ENCODE assay signal across 18 cellular contexts in genomic region chr9:134418986-134419683, GRCh38.
DNase-seq lines count a peak whose midpoint lies in the region; ATAC-seq and TF ChIP-seq lines count a peak whose summit lies in the region.
"Had no signal": no experiment of that assay in that cellular context is flagged by ENCODE, and none has a peak within 500 bp of the region (broad histone marks: within the 10 kb centered on the region; RNA-seq: fewer than 3 reads in every experiment).

No MANE protein-coding gene starts in this region.

- H3K9ac ChIP-seq in SK-N-MC (ENCODE audit: insufficient read length), result no peak overlapping the region
- H3K9ac ChIP-seq in liver (ENCODE audit: low read depth in 1 of 2, low read length in 2 of 2), result no peak overlapping the region
- H3K9ac ChIP-seq: GM23248 had no signal

- H3K9me2 ChIP-seq in PC-9 (ENCODE audit: insufficient read depth), result no peaks in the 10 kb centered on the region

- no peak for TF ChIP-seq RAD21 in liver (IDR thresholded peaks at IDR 0.05)

- H3K27me3 ChIP-seq in liver (ENCODE audit: control insufficient read depth in 4 of 4, insufficient read depth in 4 of 4, low read length in 3 of 4) (no peaks in the 10 kb centered on the region), vagina (no peaks in the 10 kb centered on the region), PC-9 (ENCODE audit: insufficient read depth, low read depth) (no peaks in the 10 kb centered on the region)
- H3K27me3 ChIP-seq: BE2C had no signal

- peak overlapping the region; percentile 73; the same call in 1 of the 2 replicates for H3K27ac ChIP-seq in SK-N-MC
- peak overlapping the region; percentile 44 to 72 for H3K27ac ChIP-seq in liver (ENCODE audit: low read depth in 1 of 2, low read length in 2 of 2)
- peak overlapping the region; percentile 2 for H3K27ac ChIP-seq in vagina
- H3K27ac ChIP-seq in PC-9, result no peak overlapping the region
- H3K27ac ChIP-seq: 22Rv1, GM23248 had no signal

- H3K4me3 ChIP-seq in SK-N-MC (no peak overlapping the region), liver (ENCODE audit: low read depth in 1 of 3, low read length in 3 of 3) (no peak overlapping the region), vagina (no peak overlapping the region), PC-9 (no peak overlapping the region)
- H3K4me3 ChIP-seq: GM23248, mucosa of descending colon had no signal

- H3K4me3 Mint-ChIP-seq in natural killer cell, result no peak overlapping the region
- H3K4me3 Mint-ChIP-seq: activated naive CD8-positive, alpha-beta T cell had no signal

- intact Hi-C loops in vagina (cut with DNase I), result no loop called here
- intact Hi-C loops in PC-9 (cut with micrococcal nuclease; ENCODE audit: unreplicated experiment), result no loop called here
- intact Hi-C loops in natural killer cell (cut with micrococcal nuclease), result no loop called here

- no peak overlapping the region for H3K4me2 ChIP-seq in PC-9

- no peak for TF ChIP-seq POLR2A in vagina (IDR thresholded peaks at IDR 0.05)

- CTCF ChIA-PET in PC-9 (lab: Charles Lee), result no interaction called here

- DNase-seq in NCI-H1092 treated with DMSO at 0.1 percent for 48 hours (lab: John Stamatoyannopoulos, UW) (peak; percentile 14), NCI-H1092 (lab: John Stamatoyannopoulos, UW) (no peak), SK-N-MC (ENCODE audit: low read depth, low spot score) (no peak), vagina (ENCODE audit: extremely low spot score in 2 of 2) (no peak), PC-9 (no peak), natural killer cell (no peak)
- DNase-seq: activated CD4-positive, CD25-positive, alpha-beta regulatory T cell treated with anti-CD3 and anti-CD28 coated beads, Interleukin-2, amount 50 U/mL, for 72 hours; EL; mucosa of descending colon; NCI-H1417 treated with DMSO at 0.1 percent for 48 hours; NCI-H345; stimulated activated CD4-positive, alpha-beta T cell treated with anti-CD3 and anti-CD28 coated beads, Interleukin-12 subunit alpha, Interleukin-12 subunit beta, amount 100 ng/mL, for 4 hours had no signal

- no peaks in the 10 kb centered on the region for H3F3A ChIP-seq in PC-9 (ENCODE audit: insufficient read depth, low read depth)

- H3K36me3 ChIP-seq in SK-N-MC (ENCODE audit: insufficient read depth, low read length), result no peaks in the 10 kb centered on the region; the same call in 1 of the 2 replicates
- peaks cover 23 to 54% (median 39%) of the 10 kb centered on the region in 4 donors for H3K36me3 ChIP-seq in liver (ENCODE audit: control insufficient read depth in 4 of 4, insufficient read depth in 3 of 4, low read depth in 1 of 4, low read length in 3 of 4)
- peaks cover 0 to 28% of the 10 kb centered on the region in 2 donors for H3K36me3 ChIP-seq in vagina
- H3K36me3 ChIP-seq in PC-9 (ENCODE audit: low read depth), result no peaks in the 10 kb centered on the region; the same call in 1 of the 2 replicates
- H3K36me3 ChIP-seq: BE2C had no signal

- BruUV-seq in PC-9 (replicated peaks; lab: Mats Ljungman, UMichigan), result no TSS peak

- H4K20me1 ChIP-seq in PC-9 (ENCODE audit: insufficient read depth), result no peaks in the 10 kb centered on the region

- H2AFZ ChIP-seq in PC-9, result no peak overlapping the region
- H2AFZ ChIP-seq: GM23248 had no signal

- no peak for TF ChIP-seq CTCF in liver (IDR thresholded peaks at IDR 0.05; ENCODE audit: low read depth, low read length, missing input control)
- TF ChIP-seq CTCF in vagina (IDR thresholded peaks at IDR 0.05), result no peak
- TF ChIP-seq CTCF in PC-9 (conservative IDR thresholded peaks at IDR 0.05), result no peak
- TF ChIP-seq CTCF in natural killer cell (IDR thresholded peaks at IDR 0.05), result no peak

- 71% methylated on average over 24 of the region's 24 CpGs for WGBS in liver

- ATAC-seq in GM18858 (IDR thresholded peaks at IDR 0.05; ENCODE audit: unreplicated experiment) (no peak), natural killer cell (no peak)
- ATAC-seq: mucosa of descending colon had no signal

- H3K9me3 ChIP-seq in SK-N-MC (ENCODE audit: low read depth, low read length), result no peaks in the 10 kb centered on the region
- no peaks in the 10 kb centered on the region for H3K9me3 ChIP-seq in liver (ENCODE audit: control insufficient read depth in 4 of 4, low read length in 3 of 4)
- no peaks in the 10 kb centered on the region for H3K9me3 ChIP-seq in vagina
- H3K9me3 ChIP-seq in PC-9 (ENCODE audit: insufficient read depth, low read depth), result no peaks in the 10 kb centered on the region
- H3K9me3 ChIP-seq: BE2C, mucosa of descending colon had no signal

- H3K9me3 Mint-ChIP-seq in natural killer cell, result no peaks in the 10 kb centered on the region

- H3K27me3 Mint-ChIP-seq in natural killer cell (ENCODE audit: low read depth in 2 of 2), result no peaks in the 10 kb centered on the region
- H3K27me3 Mint-ChIP-seq: activated naive CD8-positive, alpha-beta T cell had no signal

- H3K4me1 ChIP-seq in liver (ENCODE audit: control insufficient read depth in 4 of 4, insufficient read depth in 4 of 4, low read length in 3 of 4), result peaks cover 5 to 91% (median 63%) of the 10 kb centered on the region in 4 donors
- H3K4me1 ChIP-seq in vagina, result peaks cover 57% of the 10 kb centered on the region
- no peaks in the 10 kb centered on the region for H3K4me1 ChIP-seq in PC-9 (replicated peaks; ENCODE audit: insufficient read depth)

- no peaks in the 10 kb centered on the region for H3K36me3 Mint-ChIP-seq in natural killer cell
- H3K36me3 Mint-ChIP-seq: activated naive CD8-positive, alpha-beta T cell had no signal

- no peaks in the 10 kb centered on the region for H3K79me2 ChIP-seq in PC-9 (ENCODE audit: low read depth)

- H3K27ac Mint-ChIP-seq in natural killer cell, result no peak overlapping the region
- H3K27ac Mint-ChIP-seq: activated naive CD8-positive, alpha-beta T cell had no signal

- H3K4me1 Mint-ChIP-seq in natural killer cell, result peaks cover 0 to 5% of the 10 kb centered on the region in 2 donors

- POLR2A ChIA-PET in PC-9 (lab: Charles Lee; ENCODE audit: unreplicated experiment), result no interaction called here

TF ChIP-seq in liver, 16 proteins besides CTCF, POLR2A, EP300 and RAD21:
- TF ChIP-seq ATF3 (IDR thresholded peaks at IDR 0.05) (no peak), FOXA2 (IDR thresholded peaks at IDR 0.05) (no peak), TAF1 (conservative IDR thresholded peaks at IDR 0.05) (no peak), REST (IDR thresholded peaks at IDR 0.05) (no peak), HNF4G (IDR thresholded peaks at IDR 0.05) (no peak), HNF4A (conservative IDR thresholded peaks at IDR 0.05) (no peak), NR2F2 (IDR thresholded peaks at IDR 0.05) (no peak), YY1 (IDR thresholded peaks at IDR 0.05) (no peak), ZBTB33 (IDR thresholded peaks at IDR 0.05) (no peak), JUND (IDR thresholded peaks at IDR 0.05) (no peak), RXRA (IDR thresholded peaks at IDR 0.05) (no peak), SP1 (IDR thresholded peaks at IDR 0.05) (no peak)
- TF ChIP-seq, protein P1, sequence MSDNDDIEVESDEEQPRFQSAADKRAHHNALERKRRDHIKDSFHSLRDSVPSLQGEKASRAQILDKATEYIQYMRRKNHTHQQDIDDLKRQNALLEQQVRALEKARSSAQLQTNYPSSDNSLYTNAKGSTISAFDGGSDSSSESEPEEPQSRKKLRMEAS (IDR thresholded peaks at IDR 0.05), result no peak
